ENCODE assay signal across 17 cellular contexts in the genomic region with DNA sequence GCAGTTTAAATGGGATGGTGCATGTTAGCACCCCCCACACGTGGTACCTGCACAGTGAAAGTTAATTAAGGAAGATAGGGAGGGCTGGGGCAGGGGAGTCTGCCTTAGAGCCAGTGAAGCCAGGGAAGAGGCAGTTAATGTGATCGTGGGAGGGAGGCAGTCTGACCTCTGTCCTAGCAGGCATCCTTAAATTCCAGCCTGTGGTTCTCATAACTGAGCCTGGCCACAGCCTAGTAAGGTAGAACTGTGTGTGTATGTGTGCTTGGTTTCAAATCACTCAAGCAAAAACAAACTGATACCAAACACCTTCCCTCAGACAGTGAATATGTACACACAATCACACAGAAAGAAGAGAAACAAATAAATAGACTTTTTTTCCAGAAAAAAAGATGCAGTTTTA.
DNase-seq lines count a peak whose midpoint lies in the region; ATAC-seq and TF ChIP-seq lines count a peak whose summit lies in the region.
"Had no signal": no experiment of that assay in that cellular context is flagged by ENCODE, and none has a peak within 500 bp of the region (broad histone marks: within the 10 kb centered on the region; RNA-seq: fewer than 3 reads in every experiment).

No MANE protein-coding gene starts in this region.

- H3K9ac ChIP-seq in IMR-90 (ENCODE audit: low read depth, low read length), result no peak overlapping the region
- H3K9ac ChIP-seq: BLaER1 treated with 17β-estradiol and CSF1 and Interleukin-3, amounts not matched to agents 10 nM and 100 nM had no signal

- H2BK120ac ChIP-seq in IMR-90 (ENCODE audit: low read depth, low read length), result no peak overlapping the region

- H4K8ac ChIP-seq in IMR-90 (ENCODE audit: low read depth in 2 of 2, low read length in 2 of 2), result no peak overlapping the region

- H4K5ac ChIP-seq in IMR-90 (ENCODE audit: low read depth, low read length), result no peak overlapping the region

- H3K4me3 ChIP-seq in IMR-90 (ENCODE audit: insufficient read depth, low read depth, low read length), result no peak overlapping the region
- H3K4me3 ChIP-seq: BLaER1 treated with 17β-estradiol and CSF1 and Interleukin-3, amounts not matched to agents 10 nM and 100 nM; HAP-1 had no signal

- H4K91ac ChIP-seq in IMR-90 (ENCODE audit: insufficient read depth, low read depth, low read length), result no peak overlapping the region

- ATAC-seq in IMR-90 (ENCODE audit: low read depth) (no peak), GM18502 (IDR thresholded peaks at IDR 0.05; ENCODE audit: poor library complexity, unreplicated experiment) (no peak)

- H2AFZ ChIP-seq in IMR-90 (replicated peaks; ENCODE audit: low read length, poor library complexity), result no peak overlapping the region

- H3K4me2 ChIP-seq in IMR-90 (ENCODE audit: low read depth, low read length), result no peak overlapping the region
- H3K4me2 ChIP-seq: BLaER1 treated with 17β-estradiol and CSF1 and Interleukin-3, amounts not matched to agents 10 nM and 100 nM had no signal

- no peaks in the 10 kb centered on the region for H3K9me3 Mint-ChIP-seq in T-helper 2 cell treated with Interferon-gamma antibody and Interleukin-4, amounts not matched to agents 5 μg/mL and 100 μg/mL, for 36 hours
- no peaks in the 10 kb centered on the region for H3K9me3 Mint-ChIP-seq in endothelial cell (ENCODE audit: unreplicated experiment)
- H3K9me3 Mint-ChIP-seq: CD4-positive, alpha-beta T cell; HFFc6 had no signal

- no peaks in the 10 kb centered on the region; the same call in 1 of the 2 replicates for H3K9me3 ChIP-seq in IMR-90 (ENCODE audit: control insufficient read depth, insufficient read depth, low read length)
- H3K9me3 ChIP-seq: BLaER1 treated with 17β-estradiol and CSF1 and Interleukin-3, amounts not matched to agents 10 nM and 100 nM had no signal

- intact Hi-C loops in IMR-90 (cut with micrococcal nuclease), result no loop called here

- BruUV-seq in IMR-90 (replicated peaks; lab: Mats Ljungman, UMichigan), result no TSS peak

- H3K4me3 Mint-ChIP-seq in T-helper 2 cell treated with Interferon-gamma antibody and Interleukin-4, amounts not matched to agents 5 μg/mL and 100 μg/mL, for 36 hours, result no peak overlapping the region
- no peak overlapping the region for H3K4me3 Mint-ChIP-seq in endothelial cell (ENCODE audit: unreplicated experiment)
- H3K4me3 Mint-ChIP-seq: CD4-positive, alpha-beta T cell; HFFc6; IgD-negative memory B cell had no signal

- peaks cover 21% of the 10 kb centered on the region for H3K27me3 Mint-ChIP-seq in T-helper 2 cell treated with Interferon-gamma antibody and Interleukin-4, amounts not matched to agents 5 μg/mL and 100 μg/mL, for 36 hours (ENCODE audit: low read depth)
- peaks cover 5% of the 10 kb centered on the region for H3K27me3 Mint-ChIP-seq in endothelial cell (ENCODE audit: unreplicated experiment)
- H3K27me3 Mint-ChIP-seq: CD4-positive, alpha-beta T cell had no signal

- dilution Hi-C loops in IMR-90 (cut with HindIII; ENCODE audit: low sequenced_read_pairs, unreplicated experiment), result no loop called here

- H3K36me3 Mint-ChIP-seq in T-helper 2 cell treated with Interferon-gamma antibody and Interleukin-4, amounts not matched to agents 5 μg/mL and 100 μg/mL, for 36 hours (ENCODE audit: low read depth), result no peaks in the 10 kb centered on the region
- no peaks in the 10 kb centered on the region for H3K36me3 Mint-ChIP-seq in endothelial cell (ENCODE audit: low read depth, unreplicated experiment)
- H3K36me3 Mint-ChIP-seq: IgD-negative memory B cell had no signal

- H3K79me1 ChIP-seq in IMR-90 (ENCODE audit: low read depth in 1 of 2, low read length in 2 of 2), result no peaks in the 10 kb centered on the region

- no CpG with 5 or more reads among the region's 2 CpGs for WGBS in IMR-90 (ENCODE audit: extremely low coverage in 2 of 2, insufficient read length in 1 of 2), 2 experiments

- no peaks in the 10 kb centered on the region for H3K4me1 Mint-ChIP-seq in T-helper 2 cell treated with Interferon-gamma antibody and Interleukin-4, amounts not matched to agents 5 μg/mL and 100 μg/mL, for 36 hours (ENCODE audit: low read depth)
- H3K4me1 Mint-ChIP-seq in endothelial cell (ENCODE audit: unreplicated experiment), result peaks cover 4% of the 10 kb centered on the region
- H3K4me1 Mint-ChIP-seq: IgD-negative memory B cell had no signal

- DNase-seq in IMR-90, result no peak
- DNase-seq in amniotic epithelial cell (ENCODE audit: low read depth), result peak; percentile 38
- peak; percentile 94 for DNase-seq in left kidney (ENCODE audit: low read depth, low spot score)
- peak; percentile 76 for DNase-seq in renal cortical epithelial cell (ENCODE audit: low read depth)
- DNase-seq in T-helper 2 cell treated with Interferon-gamma antibody and Interleukin-4, amounts not matched to agents 5 μg/mL and 100 μg/mL, for 36 hours (ENCODE audit: low spot score), result no peak
- DNase-seq in endothelial cell (ENCODE audit: low spot score), result no peak
- DNase-seq: ACHN; Calu3; CD4-positive, alpha-beta T cell; DMS 273 treated with DMSO at 0.1 percent for 48 hours; GOT3; HFFc6 had no signal

- H3K9me1 ChIP-seq in IMR-90 (ENCODE audit: insufficient read depth, low read length), result no peaks in the 10 kb centered on the region

- no peak overlapping the region for H2BK20ac ChIP-seq in IMR-90 (ENCODE audit: low read depth, low read length)

- peaks cover 78% of the 10 kb centered on the region for H3K27me3 ChIP-seq in IMR-90 (ENCODE audit: control insufficient read depth, insufficient read depth, low read length)
- H3K27me3 ChIP-seq: BLaER1 treated with 17β-estradiol and CSF1 and Interleukin-3, amounts not matched to agents 10 nM and 100 nM had no signal

- H3K18ac ChIP-seq in IMR-90 (ENCODE audit: low read depth, low read length), result no peak overlapping the region

- H4K20me1 ChIP-seq in IMR-90 (ENCODE audit: insufficient read depth, low read length), result no peaks in the 10 kb centered on the region
- H4K20me1 ChIP-seq: BLaER1 treated with 17β-estradiol and CSF1 and Interleukin-3, amounts not matched to agents 10 nM and 100 nM had no signal

- no peak overlapping the region for H3K27ac ChIP-seq in IMR-90 (ENCODE audit: insufficient read depth, low read length)
- H3K27ac ChIP-seq: BLaER1 treated with 17β-estradiol and CSF1 and Interleukin-3, amounts not matched to agents 10 nM and 100 nM; HL-60 had no signal

- in situ Hi-C loops in IMR-90 (cut with MboI; ENCODE audit: low sequenced_read_pairs), result no loop called here

- POLR2A ChIA-PET in IMR-90 (lab: Charles Lee; ENCODE audit: unreplicated experiment), result no interaction called here

- no peak for TF ChIP-seq POLR2A in IMR-90 (IDR thresholded peaks at IDR 0.05; ENCODE audit: low read depth, low read length)

- TF ChIP-seq RAD21 in IMR-90 (IDR thresholded peaks at IDR 0.05; ENCODE audit: low read length), result no peak

- peak overlapping the region; percentile 20 for H2AK9ac ChIP-seq in IMR-90 (replicated peaks; ENCODE audit: low read depth, low read length, poor library complexity)

- no peak overlapping the region for H3K14ac ChIP-seq in IMR-90 (replicated peaks; ENCODE audit: low read depth, low read length)

- no peak overlapping the region for H3K56ac ChIP-seq in IMR-90 (ENCODE audit: extremely low read depth, insufficient read depth, low read length)

- CTCF ChIA-PET in IMR-90 (lab: Yijun Ruan, JAX), result no interaction called here

- H3K27ac Mint-ChIP-seq in T-helper 2 cell treated with Interferon-gamma antibody and Interleukin-4, amounts not matched to agents 5 μg/mL and 100 μg/mL, for 36 hours, result no peak overlapping the region
- H3K27ac Mint-ChIP-seq in endothelial cell (ENCODE audit: unreplicated experiment), result no peak overlapping the region
- H3K27ac Mint-ChIP-seq: CD4-positive, alpha-beta T cell; HFFc6; IgD-negative memory B cell had no signal

- H3K23ac ChIP-seq in IMR-90 (ENCODE audit: low read depth, low read length), result no peak overlapping the region

- H2AK5ac ChIP-seq in IMR-90 (ENCODE audit: low read depth, low read length), result no peak overlapping the region

- no peak overlapping the region for H2BK15ac ChIP-seq in IMR-90 (ENCODE audit: low read depth, low read length)

- TF ChIP-seq CTCF in IMR-90 (conservative IDR thresholded peaks at IDR 0.05; ENCODE audit: low read depth, low read length) (no peak), endothelial cell (IDR thresholded peaks at IDR 0.05; ENCODE audit: unreplicated experiment) (no peak)

- H3K4me1 ChIP-seq in IMR-90 (ENCODE audit: control insufficient read depth, insufficient read depth, low read length), result no peaks in the 10 kb centered on the region
- H3K4me1 ChIP-seq: HAP-1 had no signal

- H3K4ac ChIP-seq in IMR-90 (ENCODE audit: low read depth, low read length), result no peak overlapping the region

- no peaks in the 10 kb centered on the region for H3K36me3 ChIP-seq in IMR-90 (ENCODE audit: control insufficient read depth, insufficient read depth, low read length)
- H3K36me3 ChIP-seq: BLaER1 treated with 17β-estradiol and CSF1 and Interleukin-3, amounts not matched to agents 10 nM and 100 nM; HAP-1 had no signal

- H2BK5ac ChIP-seq in IMR-90 (ENCODE audit: low read depth, low read length, poor library complexity, severe bottlenecking), result no peak overlapping the region

TF ChIP-seq in IMR-90, 13 proteins besides CTCF, POLR2A, EP300 and RAD21 (continues in another document):
- TF ChIP-seq, protein P1, sequence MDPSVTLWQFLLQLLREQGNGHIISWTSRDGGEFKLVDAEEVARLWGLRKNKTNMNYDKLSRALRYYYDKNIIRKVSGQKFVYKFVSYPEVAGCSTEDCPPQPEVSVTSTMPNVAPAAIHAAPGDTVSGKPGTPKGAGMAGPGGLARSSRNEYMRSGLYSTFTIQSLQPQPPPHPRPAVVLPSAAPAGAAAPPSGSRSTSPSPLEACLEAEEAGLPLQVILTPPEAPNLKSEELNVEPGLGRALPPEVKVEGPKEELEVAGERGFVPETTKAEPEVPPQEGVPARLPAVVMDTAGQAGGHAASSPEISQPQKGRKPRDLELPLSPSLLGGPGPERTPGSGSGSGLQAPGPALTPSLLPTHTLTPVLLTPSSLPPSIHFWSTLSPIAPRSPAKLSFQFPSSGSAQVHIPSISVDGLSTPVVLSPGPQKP (IDR thresholded peaks at IDR 0.05; ENCODE audit: borderline replicate concordance, low read depth, low read length), result no peak
- TF ChIP-seq MXI1 (IDR thresholded peaks at IDR 0.05; ENCODE audit: borderline replicate concordance, low read depth, low read length), result no peak
- no peak for TF ChIP-seq MAFK (IDR thresholded peaks at IDR 0.05; ENCODE audit: low read depth, low read length)
- no peak for TF ChIP-seq MAZ (IDR thresholded peaks at IDR 0.05; ENCODE audit: borderline replicate concordance, low read depth, low read length)
- TF ChIP-seq SMC3 (IDR thresholded peaks at IDR 0.05; ENCODE audit: low read depth, low read length), result no peak
- TF ChIP-seq CHD1 (IDR thresholded peaks at IDR 0.05; ENCODE audit: low read depth, low read length), result no peak
- no peak for TF ChIP-seq BHLHE40 (IDR thresholded peaks at IDR 0.05; ENCODE audit: low read depth, low read length)
- TF ChIP-seq RFX5 (IDR thresholded peaks at IDR 0.05; ENCODE audit: low read depth, low read length), result no peak
- TF ChIP-seq FOS (IDR thresholded peaks at IDR 0.05; ENCODE audit: low read depth, low read length), result no peak
- no peak for TF ChIP-seq NFE2L2 (IDR thresholded peaks at IDR 0.05; ENCODE audit: low read depth, low read length)
- no peak for TF ChIP-seq RCOR1 (IDR thresholded peaks at IDR 0.05; ENCODE audit: insufficient replicate concordance, low read length)

Comparison
In these comparisons a context has a peak if more than half of its experiments do, and no peak if none do; other contexts are left out.
1. DNase-seq: peak in amniotic epithelial cell (single experiment), left kidney (single experiment) and renal cortical epithelial cell (single experiment); none in IMR-90 (single experiment), T-helper 2 cell treated with Interferon-gamma antibody and Interleukin-4, amounts not matched to agents 5 μg/mL and 100 μg/mL, for 36 hours (single experiment) and endothelial cell (single experiment).